ENCODE assay signal across 1 cellular context in the genomic region with DNA sequence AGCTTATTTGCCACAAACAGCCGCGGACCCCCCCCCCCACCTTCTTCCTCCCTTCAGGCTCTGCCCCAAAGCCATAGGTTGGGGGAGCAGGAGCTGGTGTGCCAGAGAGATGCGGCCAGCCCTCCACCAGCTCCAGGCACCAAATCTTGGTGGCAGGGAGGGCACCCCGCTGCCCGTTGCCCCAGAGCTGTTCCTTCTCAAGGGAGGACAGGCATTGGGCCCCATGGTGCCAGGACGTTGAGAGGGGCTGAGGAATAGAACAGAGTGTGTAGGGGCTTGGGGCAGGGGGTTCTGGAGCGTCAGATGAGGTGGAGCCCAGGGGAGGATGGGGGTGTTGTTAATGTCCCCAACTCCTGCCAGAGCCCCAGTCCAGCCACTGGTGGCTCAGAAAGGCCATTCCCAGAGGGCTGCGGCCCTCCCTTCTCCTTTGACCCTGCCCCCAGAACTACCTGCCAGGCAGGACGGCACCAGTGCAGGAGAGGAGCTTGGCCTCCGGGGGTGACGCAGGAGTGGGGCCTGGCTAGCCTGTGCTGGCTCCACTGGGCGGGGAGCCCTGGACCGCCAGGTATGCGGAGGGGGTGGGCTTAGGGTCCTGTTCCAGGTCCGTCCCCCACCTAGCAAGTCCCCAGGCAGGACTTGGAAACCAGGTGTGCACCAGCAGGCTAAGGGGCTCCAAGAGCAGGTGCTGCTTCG.
TF ChIP-seq lines count a peak whose summit lies in the region.

No MANE protein-coding gene starts in this region.

TF ChIP-seq in HepG2, 621 proteins besides CTCF, POLR2A, EP300 and RAD21:
- TF ChIP-seq ZSCAN29 (CRISPR knock-in tag; conservative IDR thresholded peaks at IDR 0.05): no peak
- peak; percentile 27 for TF ChIP-seq AGO2 (optimal IDR thresholded peaks at IDR 0.05; ENCODE audit: low read depth, low read length)
- TF ChIP-seq ARNTL (CRISPR knock-in tag; IDR thresholded peaks at IDR 0.05): no peak
- TF ChIP-seq ZNF432 (CRISPR knock-in tag; IDR thresholded peaks at IDR 0.05; ENCODE audit: borderline replicate concordance): no peak
